Comparison of ENCODE assay signal across 12 cellular contexts in genomic region chr2:109254174-109254904, GRCh38.
DNase-seq lines count a peak whose midpoint lies in the region; ATAC-seq, FAIRE-seq and TF ChIP-seq lines count a peak whose summit lies in the region.
"Had no signal": no experiment of that assay in that cellular context is flagged by ENCODE, and none has a peak within 500 bp of the region (broad histone marks: within the 10 kb centered on the region; RNA-seq: fewer than 3 reads in every experiment).

No MANE protein-coding gene starts in this region.

- TF ChIP-seq CTCF in foreskin keratinocyte (conservative IDR thresholded peaks at IDR 0.05) = no peak

- H3K9me3 Mint-ChIP-seq in memory B cell = no peaks in the 10 kb centered on the region

- H3K27ac Mint-ChIP-seq in memory B cell = peak overlapping the region; percentile 85

- H3K27ac ChIP-seq in foreskin keratinocyte = no peak overlapping the region
- H3K27ac ChIP-seq: psoas muscle had no signal

- peak in 1 of 2 donors; percentile 6 for DNase-seq in memory B cell (ENCODE audit: low spot score in 2 of 2)
- no peak for DNase-seq in foreskin keratinocyte
- no peak for DNase-seq in activated gamma-delta T cell treated with Interleukin-2 at 50 U/mL for 16 hours
- DNase-seq in hepatic stellate cell (ENCODE audit: low spot score) = no peak
- no peak for DNase-seq in frontal cortex (ENCODE audit: low spot score in 2 of 2)
- DNase-seq: body of pancreas, DMS79, left colon, psoas muscle had no signal

- H3K4me1 ChIP-seq in foreskin keratinocyte = no peaks in the 10 kb centered on the region
- H3K4me1 ChIP-seq: body of pancreas had no signal

- H3K27me3 ChIP-seq in foreskin keratinocyte = peaks cover 22% of the 10 kb centered on the region
- H3K27me3 ChIP-seq: body of pancreas had no signal

- no peaks in the 10 kb centered on the region for H3K36me3 Mint-ChIP-seq in memory B cell

- no peak overlapping the region for H3K4me3 Mint-ChIP-seq in memory B cell

- H3K4me1 Mint-ChIP-seq in memory B cell = peaks cover 30% of the 10 kb centered on the region

- H3K27me3 Mint-ChIP-seq in memory B cell = no peaks in the 10 kb centered on the region

- ATAC-seq in GM18519 (IDR thresholded peaks at IDR 0.05; ENCODE audit: low FRiP score, unreplicated experiment) (peak; percentile 74), GM21390 (IDR thresholded peaks at IDR 0.05; ENCODE audit: unreplicated experiment) (peak; percentile 66), HG03469 (IDR thresholded peaks at IDR 0.05; ENCODE audit: unreplicated experiment) (peak; percentile 74), memory B cell (ENCODE audit: low read depth) (peak; percentile 88), foreskin keratinocyte (no peak)
- ATAC-seq: body of pancreas, left colon, psoas muscle had no signal

- FAIRE-seq in frontal cortex (lab: Jason Lieb, UNC) = no peak
